ENCODE assay signal across 19 cellular contexts in the genomic region with DNA sequence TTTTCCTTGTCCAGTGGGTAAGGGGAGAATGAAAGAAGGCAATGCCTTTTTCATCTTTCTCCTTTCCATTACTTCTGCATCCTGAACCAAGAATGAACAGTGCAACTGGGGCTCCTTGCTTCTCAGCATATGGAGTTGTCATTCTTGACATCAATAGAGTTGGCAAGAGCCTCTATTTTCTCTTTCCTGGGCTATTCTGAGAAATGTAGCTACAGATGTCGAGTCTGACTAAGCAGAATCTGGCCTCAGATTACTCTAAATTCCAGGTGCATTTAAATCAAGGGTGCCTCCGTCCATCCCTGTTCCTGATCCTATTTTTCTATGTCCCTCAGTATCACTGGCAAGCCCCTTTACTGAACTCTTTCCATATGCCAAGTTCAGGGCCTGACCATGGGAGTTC.
DNase-seq lines count a peak whose midpoint lies in the region; ATAC-seq, FAIRE-seq and TF ChIP-seq lines count a peak whose summit lies in the region.
"Had no signal": no experiment of that assay in that cellular context is flagged by ENCODE, and none has a peak within 500 bp of the region (broad histone marks: within the 10 kb centered on the region; RNA-seq: fewer than 3 reads in every experiment).

No MANE protein-coding gene starts in this region.

- H3K4me3 Mint-ChIP-seq in astrocyte (ENCODE audit: unreplicated experiment) = no peak overlapping the region
- H3K4me3 Mint-ChIP-seq in memory B cell = no peak overlapping the region
- no peak overlapping the region for H3K4me3 Mint-ChIP-seq in stimulated activated effector memory CD8-positive, alpha-beta T cell treated with anti-CD3 and anti-CD28 coated beads, Interleukin-12 subunit alpha, Interleukin-12 subunit beta, amount 100 ng/mL, for 72 hours
- H3K4me3 Mint-ChIP-seq in naive thymus-derived CD8-positive, alpha-beta T cell = no peak overlapping the region
- H3K4me3 Mint-ChIP-seq: CD4-positive, alpha-beta T cell had no signal

- H3K27me3 Mint-ChIP-seq in astrocyte (ENCODE audit: low read depth, unreplicated experiment) (no peaks in the 10 kb centered on the region), memory B cell (no peaks in the 10 kb centered on the region)
- no peaks in the 10 kb centered on the region for H3K27me3 Mint-ChIP-seq in naive thymus-derived CD8-positive, alpha-beta T cell
- H3K27me3 Mint-ChIP-seq: CD4-positive, alpha-beta T cell had no signal

- peaks cover 7% of the 10 kb centered on the region for H4K20me1 ChIP-seq in astrocyte (ENCODE audit: insufficient read depth, low read length)

- no peak overlapping the region for H3K4me2 ChIP-seq in astrocyte (ENCODE audit: low read length)

- in situ Hi-C loops in G401 (cut with HindIII; ENCODE audit: low sequenced_read_pairs) = no loop called here

- TF ChIP-seq CTCF in astrocyte (IDR thresholded peaks at IDR 0.05; ENCODE audit: insufficient read depth, low read depth, low read length) = no peak

- H3K4me1 Mint-ChIP-seq in astrocyte (ENCODE audit: low read depth, unreplicated experiment) (peaks cover 6% of the 10 kb centered on the region), memory B cell (no peaks in the 10 kb centered on the region)
- no peaks in the 10 kb centered on the region for H3K4me1 Mint-ChIP-seq in stimulated activated effector memory CD8-positive, alpha-beta T cell treated with anti-CD3 and anti-CD28 coated beads, Interleukin-12 subunit alpha, Interleukin-12 subunit beta, amount 100 ng/mL, for 72 hours
- H3K4me1 Mint-ChIP-seq in naive thymus-derived CD8-positive, alpha-beta T cell = no peaks in the 10 kb centered on the region

- no peak overlapping the region for H3K9ac ChIP-seq in astrocyte (ENCODE audit: low read length)

- H3K4me1 ChIP-seq in astrocyte (ENCODE audit: insufficient read depth, low read length) = peaks cover 2% of the 10 kb centered on the region
- H3K4me1 ChIP-seq: Caco-2 had no signal

- DNase-seq in G401 (ENCODE audit: low spot score) (peak; percentile 35), astrocyte (ENCODE audit: low read depth) (peak; percentile 18), memory B cell (ENCODE audit: low spot score in 2 of 2) (no peak), NCI-H345 treated with DMSO at 0.1 percent for 48 hours (lab: John Stamatoyannopoulos, UW; ENCODE audit: unreplicated experiment) (no peak)
- no peak for DNase-seq in stimulated activated effector memory CD8-positive, alpha-beta T cell treated with anti-CD3 and anti-CD28 coated beads, Interleukin-12 subunit alpha, Interleukin-12 subunit beta, amount 100 ng/mL, for 72 hours (ENCODE audit: low spot score in 2 of 2)
- no peak for DNase-seq in naive thymus-derived CD8-positive, alpha-beta T cell
- DNase-seq: ACHN; Caco-2; CD4-positive, alpha-beta T cell; DMS79 treated with DMSO at 0.1 percent for 48 hours; GOT3; H7 had no signal

- peaks cover 5% of the 10 kb centered on the region for H3K79me2 ChIP-seq in astrocyte (ENCODE audit: insufficient read depth, low read length)

- no peak for ATAC-seq in memory B cell (ENCODE audit: low read depth)
- ATAC-seq in HG03521 (IDR thresholded peaks at IDR 0.05; ENCODE audit: unreplicated experiment) = no peak
- ATAC-seq in stimulated activated effector memory CD8-positive, alpha-beta T cell treated with anti-CD3 and anti-CD28 coated beads, Interleukin-12 subunit alpha, Interleukin-12 subunit beta, amount 100 ng/mL, for 72 hours = no peak
- ATAC-seq in naive thymus-derived CD8-positive, alpha-beta T cell = no peak
- ATAC-seq: GM12878, HCT116 had no signal

- peaks cover 27% of the 10 kb centered on the region for H3K36me3 Mint-ChIP-seq in astrocyte (ENCODE audit: low read depth, unreplicated experiment)
- peaks cover 2% of the 10 kb centered on the region for H3K36me3 Mint-ChIP-seq in memory B cell
- no peaks in the 10 kb centered on the region for H3K36me3 Mint-ChIP-seq in stimulated activated effector memory CD8-positive, alpha-beta T cell treated with anti-CD3 and anti-CD28 coated beads, Interleukin-12 subunit alpha, Interleukin-12 subunit beta, amount 100 ng/mL, for 72 hours
- peaks cover 0 to 20% (median 14%) of the 10 kb centered on the region in 3 donors for H3K36me3 Mint-ChIP-seq in naive thymus-derived CD8-positive, alpha-beta T cell

- no peak for FAIRE-seq in astrocyte (lab: Jason Lieb, UNC)
- FAIRE-seq: A204.1, D721Med, GM12878 had no signal

- H3K27ac ChIP-seq in astrocyte (ENCODE audit: low read depth, low read length) = no peak overlapping the region
- H3K27ac ChIP-seq: C4-2B, HL-60 had no signal

- no peaks in the 10 kb centered on the region for H3K36me3 ChIP-seq in astrocyte (ENCODE audit: insufficient read depth, low read length)

- H3K9me3 Mint-ChIP-seq in astrocyte (ENCODE audit: unreplicated experiment) (peaks cover 11% of the 10 kb centered on the region), memory B cell (peaks cover 5% of the 10 kb centered on the region)
- peaks cover 12% of the 10 kb centered on the region for H3K9me3 Mint-ChIP-seq in stimulated activated effector memory CD8-positive, alpha-beta T cell treated with anti-CD3 and anti-CD28 coated beads, Interleukin-12 subunit alpha, Interleukin-12 subunit beta, amount 100 ng/mL, for 72 hours
- peaks cover 0 to 19% (median 15%) of the 10 kb centered on the region in 9 donors for H3K9me3 Mint-ChIP-seq in naive thymus-derived CD8-positive, alpha-beta T cell

- no peak overlapping the region for H2AFZ ChIP-seq in astrocyte (ENCODE audit: low read depth, low read length)

- POLR2A ChIA-PET in naive thymus-derived CD8-positive, alpha-beta T cell (lab: Charles Lee) = no interaction called here

- H3K4me3 ChIP-seq in astrocyte (ENCODE audit: insufficient read depth, low read depth, low read length) = no peak overlapping the region
- H3K4me3 ChIP-seq: GM12878 had no signal

- H3K27ac Mint-ChIP-seq in astrocyte (ENCODE audit: unreplicated experiment) (no peak overlapping the region), memory B cell (peak overlapping the region; percentile 70)
- H3K27ac Mint-ChIP-seq in stimulated activated effector memory CD8-positive, alpha-beta T cell treated with anti-CD3 and anti-CD28 coated beads, Interleukin-12 subunit alpha, Interleukin-12 subunit beta, amount 100 ng/mL, for 72 hours = no peak overlapping the region
- H3K27ac Mint-ChIP-seq in naive thymus-derived CD8-positive, alpha-beta T cell = no peak overlapping the region
- H3K27ac Mint-ChIP-seq: CD4-positive, alpha-beta T cell had no signal

- no peaks in the 10 kb centered on the region for H3K27me3 ChIP-seq in astrocyte (ENCODE audit: insufficient read depth, low read length)

- no peaks in the 10 kb centered on the region for H3K9me3 ChIP-seq in astrocyte (ENCODE audit: insufficient read depth, low read depth, low read length)
- H3K9me3 ChIP-seq: Caco-2 had no signal

Comparison
In these comparisons a context has a peak if more than half of its experiments do, and no peak if none do; other contexts are left out.
1. DNase-seq: peak in G401 (single experiment) and astrocyte (single experiment); none in memory B cell (0 of 2), stimulated activated effector memory CD8-positive, alpha-beta T cell treated with anti-CD3 and anti-CD28 coated beads, Interleukin-12 subunit alpha, Interleukin-12 subunit beta, amount 100 ng/mL, for 72 hours (0 of 2), NCI-H345 treated with DMSO at 0.1 percent for 48 hours (single experiment) and naive thymus-derived CD8-positive, alpha-beta T cell (0 of 10).